In genomic region chr2:48733067-48733503, GRCh38 we compare ENCODE assay signal across 22 cellular contexts. TPM values are rescaled to one million over a fixed set of nuclear protein-coding genes. Genes with fewer than 3 reads are reported as not detected.
DNase-seq lines count a peak whose midpoint lies in the region; ATAC-seq and TF ChIP-seq lines count a peak whose summit lies in the region.
"Had no signal": no experiment of that assay in that cellular context is flagged by ENCODE, and none has a peak within 500 bp of the region (broad histone marks: within the 10 kb centered on the region; RNA-seq: fewer than 3 reads in every experiment).

No MANE protein-coding gene starts in this region.

- H3K4me1 ChIP-seq in A673 (ENCODE audit: insufficient read depth, low read length, poor library complexity, severe bottlenecking) = no peaks in the 10 kb centered on the region
- no peaks in the 10 kb centered on the region for H3K4me1 ChIP-seq in BE2C
- H3K4me1 ChIP-seq: ascending aorta had no signal

- H3K4me3 ChIP-seq in A673 (ENCODE audit: low read depth, low read length, poor library complexity, severe bottlenecking) (no peak overlapping the region), dorsolateral prefrontal cortex (no peak overlapping the region), BE2C (ENCODE audit: low read depth, low read length) (no peak overlapping the region)
- H3K4me3 ChIP-seq: ascending aorta, GM12878, neural progenitor cell had no signal

- ATAC-seq in GM21717 (IDR thresholded peaks at IDR 0.05; ENCODE audit: unreplicated experiment) (no peak), GM19328 (IDR thresholded peaks at IDR 0.05; ENCODE audit: unreplicated experiment) (no peak)
- ATAC-seq: GM12878, Panc1 had no signal

- peaks cover 10% of the 10 kb centered on the region for H3K27me3 ChIP-seq in A673 (replicated peaks; ENCODE audit: insufficient read depth, low read depth, low read length, poor library complexity)
- peaks cover 0 to 4% (median 0%) of the 10 kb centered on the region in 45 donors for H3K27me3 ChIP-seq in dorsolateral prefrontal cortex
- H3K27me3 ChIP-seq in BE2C = peaks cover 3% of the 10 kb centered on the region; the same call in 1 of the 2 replicates
- H3K27me3 ChIP-seq: ascending aorta, neural progenitor cell had no signal

- intact Hi-C loops in A673 (cut with micrococcal nuclease; ENCODE audit: unreplicated experiment) = no loop called here
- intact Hi-C loops in dorsolateral prefrontal cortex (cut with DNase I) = no loop called here

- no peak for TF ChIP-seq CTCF in A673 (conservative IDR thresholded peaks at IDR 0.05; ENCODE audit: low read depth, low read length)
- no peak for TF ChIP-seq CTCF in dorsolateral prefrontal cortex (IDR thresholded peaks at IDR 0.05 in 54 of 56, conservative IDR thresholded peaks at IDR 0.05 in 2 of 56; ENCODE audit: low read depth in 1 of 56, partially characterized antibody in 56 of 56)
- no peak for TF ChIP-seq CTCF in BE2C (IDR thresholded peaks at IDR 0.05; ENCODE audit: low read depth, low read length)

- DNase-seq in A673 (ENCODE audit: low spot score) (peak; percentile 10), NCI-H1092 (lab: John Stamatoyannopoulos, UW) (peak; percentile 66), NCI-H2227 (lab: John Stamatoyannopoulos, UW; ENCODE audit: unreplicated experiment) (peak; percentile 51), dorsolateral prefrontal cortex (no peak), BE2C (no peak), GDM1 (lab: John Stamatoyannopoulos, UW) (no peak)
- DNase-seq: 8988T; activated CD4-positive, alpha-beta T cell treated with anti-CD3 and anti-CD28 coated beads, Interleukin-2, amount 50 U/mL, for 1 hour; activated naive CD4-positive, alpha-beta T cell; activated T-cell treated with anti-CD3 and anti-CD28 coated beads for 4 hours; endodermal cell; kidney glomerular epithelial cell; NCI-H524 treated with DMSO at 0.1 percent for 48 hours; stimulated activated naive CD4-positive, alpha-beta T cell treated with Interleukin-2 at 50 U/mL for 16 hours had no signal

- no peaks in the 10 kb centered on the region for H3K36me3 ChIP-seq in A673 (ENCODE audit: insufficient read depth, low read length, poor library complexity, severe bottlenecking)
- no peaks in the 10 kb centered on the region for H3K36me3 ChIP-seq in BE2C
- H3K36me3 ChIP-seq: ascending aorta, neural progenitor cell had no signal

- BruUV-seq in A673 (replicated peaks; lab: Mats Ljungman, UMichigan) = no TSS peak

- H3K9me3 ChIP-seq in A673 (ENCODE audit: low read depth, low read length, poor library complexity, severe bottlenecking) = no peaks in the 10 kb centered on the region
- H3K9me3 ChIP-seq in BE2C = no peaks in the 10 kb centered on the region
- H3K9me3 ChIP-seq: ascending aorta had no signal

- no peak overlapping the region for H3K27ac ChIP-seq in A673 (ENCODE audit: low read depth, low read length, poor library complexity, severe bottlenecking)
- peak overlapping the region in 43 of 59 donors; percentile 7 to 81 (median 51) for H3K27ac ChIP-seq in dorsolateral prefrontal cortex
- H3K27ac ChIP-seq: ascending aorta, C4-2B, neural progenitor cell had no signal

- CTCF ChIA-PET in A673 (lab: Charles Lee) = no interaction called here

- POLR2A ChIA-PET in A673 (lab: Charles Lee; ENCODE audit: low non-redundant PET) = no interaction called here

RNA-seq across cellular contexts. Expression of gene LHCGR, which starts 22.4 kb away (rescaled TPM):
- total RNA-seq in A673 (2021) (not detected in 2 replicates), dorsolateral prefrontal cortex (1 to 10 TPM in 7 of 120 experiments, under 1 TPM in 73, not detected in 40; 0.15 to 2.7 (median 0.41) TPM)
- polyA plus RNA-seq in BE2C (2012; ENCODE audit: insufficient read depth, insufficient read length, low read depth) = not detected
- total RNA-seq: ascending aorta, chondrocyte, endodermal cell had no signal

Comparison
In these comparisons a context has a peak if more than half of its experiments do, and no peak if none do; other contexts are left out.
1. DNase-seq: peak in A673 (single experiment), NCI-H1092 (single experiment) and NCI-H2227 (single experiment); none in dorsolateral prefrontal cortex (0 of 10), BE2C (single experiment) and GDM1 (single experiment).